34 cellular contexts compared by ENCODE assay signal in the genomic region with DNA sequence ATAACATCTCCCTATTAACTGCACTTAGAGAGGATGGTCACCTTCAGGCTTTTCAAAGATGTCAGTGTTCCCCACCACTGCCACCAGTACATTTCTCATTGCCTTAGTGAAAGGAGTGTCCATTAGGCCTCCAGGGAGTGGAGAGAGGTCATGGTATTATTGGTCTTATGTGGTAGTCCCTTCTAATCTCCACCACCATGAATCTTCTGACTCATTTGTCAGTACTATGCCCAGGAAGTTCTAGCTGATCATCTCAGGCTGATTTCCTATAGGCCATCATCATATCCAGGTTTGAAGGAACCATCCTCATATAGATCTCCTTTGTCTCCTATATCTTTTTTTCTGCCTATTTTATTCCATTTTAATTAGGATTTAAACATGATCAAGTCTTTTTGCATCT.
"Had no signal": no experiment of that assay in that cellular context is flagged by ENCODE, and none has a peak within 500 bp of the region (broad histone marks: within the 10 kb centered on the region; RNA-seq: fewer than 3 reads in every experiment).

No MANE protein-coding gene starts in this region.

- H3K9me3 Mint-ChIP-seq: activated naive CD4-positive, alpha-beta T cell treated with anti-CD3 and anti-CD28 coated beads, Interleukin-2, amount 10 ng/mL, durations not matched to agents 7 days and 5 days; activated T-helper 2 cell treated with anti-CD3 and anti-CD28 coated beads, Interferon-gamma antibody, Interleukin-2, Interleukin-4, amounts not matched to agents 10 μg/mL and 5 μg/mL and 100 μg/mL, durations not matched to agents 14 hours and 24 hours and 36 hours; dendritic cell treated with granulocyte-macrophage colony-stimulating factor and Interleukin-4, amounts not matched to agents 40 ng/mL and 50 ng/mL, for 4 days; endodermal cell; T-helper 2 cell treated with Interferon-gamma antibody and Interleukin-4, amounts not matched to agents 5 μg/mL and 100 μg/mL, for 36 hours had no signal

- H3K27ac Mint-ChIP-seq: activated B cell treated with CpG ODN at 0.5 μM for 24 hours; activated CD8-positive, alpha-beta T cell treated with anti-CD3 and anti-CD28 coated beads for 36 hours; activated naive CD4-positive, alpha-beta T cell treated with anti-CD3 and anti-CD28 coated beads, Interleukin-2, amount 10 ng/mL, durations not matched to agents 7 days and 5 days; activated naive CD8-positive, alpha-beta T cell treated with anti-CD3 and anti-CD28 coated beads, Interleukin-2, amount 10 ng/mL, durations not matched to agents 7 days and 5 days; activated T-helper 2 cell treated with anti-CD3 and anti-CD28 coated beads, Interferon-gamma antibody, Interleukin-2, Interleukin-4, amounts not matched to agents 10 μg/mL and 5 μg/mL and 100 μg/mL, durations not matched to agents 14 hours and 24 hours and 36 hours; dendritic cell treated with granulocyte-macrophage colony-stimulating factor and Interleukin-4, amounts not matched to agents 40 ng/mL and 50 ng/mL, for 4 days; endodermal cell; T-helper 17 cell; T-helper 2 cell treated with Interferon-gamma antibody and Interleukin-4, amounts not matched to agents 5 μg/mL and 100 μg/mL, for 36 hours had no signal

- H3K4me2 ChIP-seq: hepatocyte had no signal

- H3K27ac ChIP-seq: brain microvascular endothelial cell, coronary artery, dorsolateral prefrontal cortex, gastroesophageal sphincter, heart right ventricle, hepatocyte, WERI-Rb-1 had no signal

- FAIRE-seq: astrocyte, bronchial epithelial cell had no signal

- H3K27me3 Mint-ChIP-seq: activated B cell treated with CpG ODN at 0.5 μM for 24 hours; activated CD8-positive, alpha-beta T cell treated with anti-CD3 and anti-CD28 coated beads for 36 hours; activated naive CD4-positive, alpha-beta T cell treated with anti-CD3 and anti-CD28 coated beads, Interleukin-2, amount 10 ng/mL, durations not matched to agents 7 days and 5 days; activated naive CD8-positive, alpha-beta T cell treated with anti-CD3 and anti-CD28 coated beads, Interleukin-2, amount 10 ng/mL, durations not matched to agents 7 days and 5 days; central memory CD8-positive, alpha-beta T cell; dendritic cell treated with granulocyte-macrophage colony-stimulating factor and Interleukin-4, amounts not matched to agents 40 ng/mL and 50 ng/mL, for 4 days; T-helper 17 cell had no signal

- H3K36me3 Mint-ChIP-seq: activated naive CD4-positive, alpha-beta T cell treated with anti-CD3 and anti-CD28 coated beads, Interleukin-2, amount 10 ng/mL, durations not matched to agents 7 days and 5 days; activated naive CD4-positive, alpha-beta T cell treated with anti-CD3 and anti-CD28 coated beads, Interleukin-2, amount 50 U/mL, for 72 hours had no signal

- H3K4me3 Mint-ChIP-seq: activated B cell treated with CpG ODN at 0.5 μM for 24 hours; activated CD8-positive, alpha-beta T cell treated with anti-CD3 and anti-CD28 coated beads for 36 hours; activated naive CD4-positive, alpha-beta T cell treated with anti-CD3 and anti-CD28 coated beads, Interleukin-2, amount 10 ng/mL, durations not matched to agents 7 days and 5 days; activated naive CD8-positive, alpha-beta T cell treated with anti-CD3 and anti-CD28 coated beads, Interleukin-2, amount 10 ng/mL, durations not matched to agents 7 days and 5 days; activated T-cell treated with anti-CD3 and anti-CD28 coated beads, Interleukin-2, amount 50 U/mL, for 4 hours; central memory CD8-positive, alpha-beta T cell; dendritic cell treated with granulocyte-macrophage colony-stimulating factor and Interleukin-4, amounts not matched to agents 40 ng/mL and 50 ng/mL, for 4 days; endodermal cell; T-helper 17 cell; T-helper 2 cell treated with Interferon-gamma antibody and Interleukin-4, amounts not matched to agents 5 μg/mL and 100 μg/mL, for 36 hours had no signal

- H3K4me3 ChIP-seq: coronary artery, dorsolateral prefrontal cortex, gastroesophageal sphincter, heart right ventricle, hepatocyte had no signal

- ATAC-seq: activated CD4-positive, CD25-positive, alpha-beta regulatory T cell treated with anti-CD3 and anti-CD28 coated beads, Interleukin-2, amount 50 U/mL, for 24 hours; activated CD8-positive, alpha-beta T cell treated with anti-CD3 and anti-CD28 coated beads for 36 hours; activated naive CD4-positive, alpha-beta T cell treated with anti-CD3 and anti-CD28 coated beads, Interleukin-2, amount 50 U/mL, for 72 hours; activated T-cell treated with anti-CD3 and anti-CD28 coated beads, Interleukin-2, amount 50 U/mL, for 4 hours; esophagus mucosa; gastroesophageal sphincter; heart right ventricle; T-helper 17 cell had no signal

- H3K4me1 ChIP-seq: gastroesophageal sphincter, heart right ventricle had no signal

- H3K9me3 ChIP-seq: gastroesophageal sphincter had no signal

- H3K4me1 Mint-ChIP-seq: activated B cell treated with CpG ODN at 0.5 μM for 24 hours; activated naive CD4-positive, alpha-beta T cell treated with anti-CD3 and anti-CD28 coated beads, Interleukin-2, amount 10 ng/mL, durations not matched to agents 7 days and 5 days; activated naive CD8-positive, alpha-beta T cell treated with anti-CD3 and anti-CD28 coated beads, Interleukin-2, amount 10 ng/mL, durations not matched to agents 7 days and 5 days; central memory CD8-positive, alpha-beta T cell; endodermal cell had no signal

- DNase-seq: activated B cell treated with CpG ODN at 0.5 μM for 24 hours; activated CD4-positive, alpha-beta T cell treated with anti-CD3 and anti-CD28 coated beads for 48 hours; activated CD4-positive, alpha-beta T cell treated with anti-CD3 and anti-CD28 coated beads, Interleukin-2, amount 50 U/mL, for 1 hour; activated CD4-positive, alpha-beta T cell treated with anti-CD3 and anti-CD28 coated beads, Interleukin-2, amount 50 U/mL, for 48 hours; activated CD8-positive, alpha-beta memory T cell treated with anti-CD3 and anti-CD28 coated beads for 24 hours; activated CD8-positive, alpha-beta T cell treated with anti-CD3 and anti-CD28 coated beads for 36 hours; activated gamma-delta T cell; activated naive CD4-positive, alpha-beta T cell; activated naive CD4-positive, alpha-beta T cell treated with anti-CD3 and anti-CD28 coated beads, Interleukin-2, amount 10 ng/mL, durations not matched to agents 7 days and 5 days; activated naive CD8-positive, alpha-beta T cell treated with anti-CD3 and anti-CD28 coated beads, Interleukin-2, amount 10 ng/mL, durations not matched to agents 7 days and 5 days; activated T-cell treated with anti-CD3 and anti-CD28 coated beads, Interleukin-2, amount 50 U/mL, for 4 hours; amniotic stem cell; anterior cingulate cortex; brain microvascular endothelial cell; dorsolateral prefrontal cortex; effector memory CD4-positive, alpha-beta T cell; endodermal cell; foreskin melanocyte; heart right ventricle; T-helper 1 cell; T-helper 17 cell; WERI-Rb-1 had no signal
